In the genomic region with DNA sequence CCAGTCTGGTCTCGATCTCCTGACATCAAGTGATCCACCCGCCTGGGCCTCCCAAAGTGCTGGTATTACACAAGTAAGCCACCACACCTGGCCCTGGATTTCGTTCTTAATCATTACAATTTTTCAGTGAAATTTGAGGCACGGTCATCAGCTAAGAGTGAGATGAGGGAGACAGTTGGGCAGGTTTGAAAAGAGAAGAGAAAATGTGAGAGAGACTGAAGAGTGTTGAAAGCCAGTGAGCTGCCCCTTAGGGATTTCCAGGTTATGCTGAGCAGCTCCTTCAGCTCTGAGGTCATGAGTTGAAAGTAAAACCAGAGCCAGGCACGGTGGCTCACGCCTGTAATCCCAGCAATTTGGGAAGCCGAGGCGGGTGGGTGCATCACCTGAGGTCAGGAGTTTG, we compare ENCODE assay signal across 1 cellular context.
TF ChIP-seq lines count a peak whose summit lies in the region.

No MANE protein-coding gene starts in this region.

TF ChIP-seq in GM12878, 131 proteins besides CTCF, POLR2A, EP300 and RAD21 (continued from another document and continues in another):
- no peak for TF ChIP-seq POU2F2 (IDR thresholded peaks at IDR 0.05; ENCODE audit: borderline replicate concordance, low read depth, low read length)
- TF ChIP-seq ETV6 (conservative IDR thresholded peaks at IDR 0.05 in 1 of 2, IDR thresholded peaks at IDR 0.05 in 1 of 2; ENCODE audit: borderline replicate concordance in 1 of 2, low read depth in 1 of 2) = no peak; a peak in 1 of 4 replicates
- TF ChIP-seq ATF7 (IDR thresholded peaks at IDR 0.05; ENCODE audit: low read depth) = peak; percentile 52
- 0 out of 2 replicates have a peak, but pooled peaks have one; percentile 24 for TF ChIP-seq GATAD2B (conservative IDR thresholded peaks at IDR 0.05; ENCODE audit: low read depth)
- TF ChIP-seq BMI1 (IDR thresholded peaks at IDR 0.05; ENCODE audit: borderline replicate concordance) = no peak
- TF ChIP-seq MEF2B (IDR thresholded peaks at IDR 0.05; ENCODE audit: partially characterized antibody, poor library complexity, severe bottlenecking) = peak; percentile 71
- TF ChIP-seq, protein P1, sequence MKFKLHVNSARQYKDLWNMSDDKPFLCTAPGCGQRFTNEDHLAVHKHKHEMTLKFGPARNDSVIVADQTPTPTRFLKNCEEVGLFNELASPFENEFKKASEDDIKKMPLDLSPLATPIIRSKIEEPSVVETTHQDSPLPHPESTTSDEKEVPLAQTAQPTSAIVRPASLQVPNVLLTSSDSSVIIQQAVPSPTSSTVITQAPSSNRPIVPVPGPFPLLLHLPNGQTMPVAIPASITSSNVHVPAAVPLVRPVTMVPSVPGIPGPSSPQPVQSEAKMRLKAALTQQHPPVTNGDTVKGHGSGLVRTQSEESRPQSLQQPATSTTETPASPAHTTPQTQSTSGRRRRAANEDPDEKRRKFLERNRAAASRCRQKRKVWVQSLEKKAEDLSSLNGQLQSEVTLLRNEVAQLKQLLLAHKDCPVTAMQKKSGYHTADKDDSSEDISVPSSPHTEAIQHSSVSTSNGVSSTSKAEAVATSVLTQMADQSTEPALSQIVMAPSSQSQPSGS (IDR thresholded peaks at IDR 0.05; ENCODE audit: low read length) = peak; percentile 74; the same call in 1 of the 2 replicates
- TF ChIP-seq NFIC (IDR thresholded peaks at IDR 0.05; ENCODE audit: low read depth, low read length) = peak; percentile 73
- TF ChIP-seq ESRRA (IDR thresholded peaks at IDR 0.05; ENCODE audit: low read length) = no peak
- peak; percentile 61; the same call in 1 of the 2 replicates for TF ChIP-seq DPF2 (IDR thresholded peaks at IDR 0.05)
- 0 out of 2 replicates have a peak, but pooled peaks have one; percentile 12 for TF ChIP-seq GABPA (IDR thresholded peaks at IDR 0.05; ENCODE audit: low read depth)
- TF ChIP-seq TCF3 (IDR thresholded peaks at IDR 0.05; ENCODE audit: borderline replicate concordance, insufficient read depth, low read depth, low read length) = peak; percentile 91; the same call in 1 of the 2 replicates
- TF ChIP-seq EGR1 (IDR thresholded peaks at IDR 0.05; ENCODE audit: borderline replicate concordance in 1 of 2, low read depth in 2 of 2, low read length in 2 of 2) = no peak
- no peak for TF ChIP-seq MXI1 (IDR thresholded peaks at IDR 0.05; ENCODE audit: low read depth, low read length)
- TF ChIP-seq JUNB (IDR thresholded peaks at IDR 0.05) = peak; percentile 88
- TF ChIP-seq EED (IDR thresholded peaks at IDR 0.05; ENCODE audit: low read depth) = peak; percentile 95
- TF ChIP-seq IKZF2 (IDR thresholded peaks at IDR 0.05) = peak; percentile 85 to 89
- peak; percentile 63 for TF ChIP-seq FOXM1 (IDR thresholded peaks at IDR 0.05; ENCODE audit: low read depth, low read length)
- peak; percentile 23; the same call in 1 of the 2 replicates for TF ChIP-seq HDGF (IDR thresholded peaks at IDR 0.05)
- TF ChIP-seq NRF1 (conservative IDR thresholded peaks at IDR 0.05; ENCODE audit: low read depth, low read length) = no peak
- no peak for TF ChIP-seq SP1 (IDR thresholded peaks at IDR 0.05; ENCODE audit: low read depth, low read length)
- peak; percentile 48; the same call in 1 of the 2 replicates for TF ChIP-seq MTA2 (IDR thresholded peaks at IDR 0.05; ENCODE audit: low read depth)
- 0 out of 4 replicates have a peak, but pooled peaks of 1 of the 2 experiments have one; percentile 16 for TF ChIP-seq SRF (IDR thresholded peaks at IDR 0.05; ENCODE audit: low read depth in 2 of 2, low read length in 2 of 2)
- peak; percentile 53; the same call in 1 of the 2 replicates for TF ChIP-seq IRF4 (IDR thresholded peaks at IDR 0.05; ENCODE audit: low read depth, low read length)
- no peak for TF ChIP-seq CBX5 (IDR thresholded peaks at IDR 0.05; ENCODE audit: low read depth)
- TF ChIP-seq, protein P2, sequence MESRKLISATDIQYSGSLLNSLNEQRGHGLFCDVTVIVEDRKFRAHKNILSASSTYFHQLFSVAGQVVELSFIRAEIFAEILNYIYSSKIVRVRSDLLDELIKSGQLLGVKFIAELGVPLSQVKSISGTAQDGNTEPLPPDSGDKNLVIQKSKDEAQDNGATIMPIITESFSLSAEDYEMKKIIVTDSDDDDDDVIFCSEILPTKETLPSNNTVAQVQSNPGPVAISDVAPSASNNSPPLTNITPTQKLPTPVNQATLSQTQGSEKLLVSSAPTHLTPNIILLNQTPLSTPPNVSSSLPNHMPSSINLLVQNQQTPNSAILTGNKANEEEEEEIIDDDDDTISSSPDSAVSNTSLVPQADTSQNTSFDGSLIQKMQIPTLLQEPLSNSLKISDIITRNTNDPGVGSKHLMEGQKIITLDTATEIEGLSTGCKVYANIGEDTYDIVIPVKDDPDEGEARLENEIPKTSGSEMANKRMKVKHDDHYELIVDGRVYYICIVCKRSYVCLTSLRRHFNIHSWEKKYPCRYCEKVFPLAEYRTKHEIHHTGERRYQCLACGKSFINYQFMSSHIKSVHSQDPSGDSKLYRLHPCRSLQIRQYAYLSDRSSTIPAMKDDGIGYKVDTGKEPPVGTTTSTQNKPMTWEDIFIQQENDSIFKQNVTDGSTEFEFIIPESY (IDR thresholded peaks at IDR 0.05) = no peak
- TF ChIP-seq ZNF24 (IDR thresholded peaks at IDR 0.05) = no peak
- no peak for TF ChIP-seq SIX5 (IDR thresholded peaks at IDR 0.05; ENCODE audit: low read depth, low read length, severe bottlenecking)
- TF ChIP-seq, protein P3, sequence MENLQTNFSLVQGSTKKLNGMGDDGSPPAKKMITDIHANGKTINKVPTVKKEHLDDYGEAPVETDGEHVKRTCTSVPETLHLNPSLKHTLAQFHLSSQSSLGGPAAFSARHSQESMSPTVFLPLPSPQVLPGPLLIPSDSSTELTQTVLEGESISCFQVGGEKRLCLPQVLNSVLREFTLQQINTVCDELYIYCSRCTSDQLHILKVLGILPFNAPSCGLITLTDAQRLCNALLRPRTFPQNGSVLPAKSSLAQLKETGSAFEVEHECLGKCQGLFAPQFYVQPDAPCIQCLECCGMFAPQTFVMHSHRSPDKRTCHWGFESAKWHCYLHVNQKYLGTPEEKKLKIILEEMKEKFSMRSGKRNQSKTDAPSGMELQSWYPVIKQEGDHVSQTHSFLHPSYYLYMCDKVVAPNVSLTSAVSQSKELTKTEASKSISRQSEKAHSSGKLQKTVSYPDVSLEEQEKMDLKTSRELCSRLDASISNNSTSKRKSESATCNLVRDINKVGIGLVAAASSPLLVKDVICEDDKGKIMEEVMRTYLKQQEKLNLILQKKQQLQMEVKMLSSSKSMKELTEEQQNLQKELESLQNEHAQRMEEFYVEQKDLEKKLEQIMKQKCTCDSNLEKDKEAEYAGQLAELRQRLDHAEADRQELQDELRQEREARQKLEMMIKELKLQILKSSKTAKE (IDR thresholded peaks at IDR 0.05; ENCODE audit: low read depth, poor library complexity, severe bottlenecking) = peak; percentile 49
- TF ChIP-seq KLF5 (IDR thresholded peaks at IDR 0.05; ENCODE audit: partially characterized antibody) = no peak
- no peak; the same call in 1 of the 2 replicates for TF ChIP-seq MTA3 (IDR thresholded peaks at IDR 0.05; ENCODE audit: borderline replicate concordance, low read length)
- TF ChIP-seq, protein P4, sequence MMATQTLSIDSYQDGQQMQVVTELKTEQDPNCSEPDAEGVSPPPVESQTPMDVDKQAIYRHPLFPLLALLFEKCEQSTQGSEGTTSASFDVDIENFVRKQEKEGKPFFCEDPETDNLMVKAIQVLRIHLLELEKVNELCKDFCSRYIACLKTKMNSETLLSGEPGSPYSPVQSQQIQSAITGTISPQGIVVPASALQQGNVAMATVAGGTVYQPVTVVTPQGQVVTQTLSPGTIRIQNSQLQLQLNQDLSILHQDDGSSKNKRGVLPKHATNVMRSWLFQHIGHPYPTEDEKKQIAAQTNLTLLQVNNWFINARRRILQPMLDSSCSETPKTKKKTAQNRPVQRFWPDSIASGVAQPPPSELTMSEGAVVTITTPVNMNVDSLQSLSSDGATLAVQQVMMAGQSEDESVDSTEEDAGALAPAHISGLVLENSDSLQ (IDR thresholded peaks at IDR 0.05) = peak; percentile 26; the same call in 1 of the 2 replicates
- TF ChIP-seq ZNF274 (IDR thresholded peaks at IDR 0.05; ENCODE audit: insufficient read depth, insufficient read length) = no peak
- TF ChIP-seq NR2F1 (conservative IDR thresholded peaks at IDR 0.05) = peak; percentile 53; the same call in 1 of the 2 replicates
- TF ChIP-seq, protein P5, sequence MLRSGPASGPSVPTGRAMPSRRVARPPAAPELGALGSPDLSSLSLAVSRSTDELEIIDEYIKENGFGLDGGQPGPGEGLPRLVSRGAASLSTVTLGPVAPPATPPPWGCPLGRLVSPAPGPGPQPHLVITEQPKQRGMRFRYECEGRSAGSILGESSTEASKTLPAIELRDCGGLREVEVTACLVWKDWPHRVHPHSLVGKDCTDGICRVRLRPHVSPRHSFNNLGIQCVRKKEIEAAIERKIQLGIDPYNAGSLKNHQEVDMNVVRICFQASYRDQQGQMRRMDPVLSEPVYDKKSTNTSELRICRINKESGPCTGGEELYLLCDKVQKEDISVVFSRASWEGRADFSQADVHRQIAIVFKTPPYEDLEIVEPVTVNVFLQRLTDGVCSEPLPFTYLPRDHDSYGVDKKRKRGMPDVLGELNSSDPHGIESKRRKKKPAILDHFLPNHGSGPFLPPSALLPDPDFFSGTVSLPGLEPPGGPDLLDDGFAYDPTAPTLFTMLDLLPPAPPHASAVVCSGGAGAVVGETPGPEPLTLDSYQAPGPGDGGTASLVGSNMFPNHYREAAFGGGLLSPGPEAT (IDR thresholded peaks at IDR 0.05; ENCODE audit: low read depth) = peak; percentile 68
- TF ChIP-seq, protein P6, sequence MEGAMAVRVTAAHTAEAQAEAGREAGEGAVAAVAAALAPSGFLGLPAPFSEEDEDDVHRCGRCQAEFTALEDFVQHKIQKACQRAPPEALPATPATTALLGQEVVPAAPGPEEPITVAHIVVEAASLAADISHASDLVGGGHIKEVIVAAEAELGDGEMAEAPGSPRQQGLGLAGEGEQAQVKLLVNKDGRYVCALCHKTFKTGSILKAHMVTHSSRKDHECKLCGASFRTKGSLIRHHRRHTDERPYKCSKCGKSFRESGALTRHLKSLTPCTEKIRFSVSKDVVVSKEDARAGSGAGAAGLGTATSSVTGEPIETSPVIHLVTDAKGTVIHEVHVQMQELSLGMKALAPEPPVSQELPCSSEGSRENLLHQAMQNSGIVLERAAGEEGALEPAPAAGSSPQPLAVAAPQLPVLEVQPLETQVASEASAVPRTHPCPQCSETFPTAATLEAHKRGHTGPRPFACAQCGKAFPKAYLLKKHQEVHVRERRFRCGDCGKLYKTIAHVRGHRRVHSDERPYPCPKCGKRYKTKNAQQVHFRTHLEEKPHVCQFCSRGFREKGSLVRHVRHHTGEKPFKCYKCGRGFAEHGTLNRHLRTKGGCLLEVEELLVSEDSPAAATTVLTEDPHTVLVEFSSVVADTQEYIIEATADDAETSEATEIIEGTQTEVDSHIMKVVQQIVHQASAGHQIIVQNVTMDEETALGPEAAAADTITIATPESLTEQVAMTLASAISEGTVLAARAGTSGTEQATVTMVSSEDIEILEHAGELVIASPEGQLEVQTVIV (IDR thresholded peaks at IDR 0.05; ENCODE audit: borderline replicate concordance, partially characterized antibody) = no peak
- TF ChIP-seq, protein P7, sequence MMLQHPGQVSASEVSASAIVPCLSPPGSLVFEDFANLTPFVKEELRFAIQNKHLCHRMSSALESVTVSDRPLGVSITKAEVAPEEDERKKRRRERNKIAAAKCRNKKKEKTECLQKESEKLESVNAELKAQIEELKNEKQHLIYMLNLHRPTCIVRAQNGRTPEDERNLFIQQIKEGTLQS (IDR thresholded peaks at IDR 0.05; ENCODE audit: borderline replicate concordance, extremely low read depth, low read depth, low read length) = no peak
- TF ChIP-seq PAX5 (IDR thresholded peaks at IDR 0.05; ENCODE audit: borderline replicate concordance, low read depth, low read length) = no peak
- TF ChIP-seq IKZF1 (conservative IDR thresholded peaks at IDR 0.05) = peak; percentile 89
- no peak for TF ChIP-seq FOS (IDR thresholded peaks at IDR 0.05; ENCODE audit: borderline replicate concordance, extremely low read depth, insufficient read length)
- TF ChIP-seq, protein P8, sequence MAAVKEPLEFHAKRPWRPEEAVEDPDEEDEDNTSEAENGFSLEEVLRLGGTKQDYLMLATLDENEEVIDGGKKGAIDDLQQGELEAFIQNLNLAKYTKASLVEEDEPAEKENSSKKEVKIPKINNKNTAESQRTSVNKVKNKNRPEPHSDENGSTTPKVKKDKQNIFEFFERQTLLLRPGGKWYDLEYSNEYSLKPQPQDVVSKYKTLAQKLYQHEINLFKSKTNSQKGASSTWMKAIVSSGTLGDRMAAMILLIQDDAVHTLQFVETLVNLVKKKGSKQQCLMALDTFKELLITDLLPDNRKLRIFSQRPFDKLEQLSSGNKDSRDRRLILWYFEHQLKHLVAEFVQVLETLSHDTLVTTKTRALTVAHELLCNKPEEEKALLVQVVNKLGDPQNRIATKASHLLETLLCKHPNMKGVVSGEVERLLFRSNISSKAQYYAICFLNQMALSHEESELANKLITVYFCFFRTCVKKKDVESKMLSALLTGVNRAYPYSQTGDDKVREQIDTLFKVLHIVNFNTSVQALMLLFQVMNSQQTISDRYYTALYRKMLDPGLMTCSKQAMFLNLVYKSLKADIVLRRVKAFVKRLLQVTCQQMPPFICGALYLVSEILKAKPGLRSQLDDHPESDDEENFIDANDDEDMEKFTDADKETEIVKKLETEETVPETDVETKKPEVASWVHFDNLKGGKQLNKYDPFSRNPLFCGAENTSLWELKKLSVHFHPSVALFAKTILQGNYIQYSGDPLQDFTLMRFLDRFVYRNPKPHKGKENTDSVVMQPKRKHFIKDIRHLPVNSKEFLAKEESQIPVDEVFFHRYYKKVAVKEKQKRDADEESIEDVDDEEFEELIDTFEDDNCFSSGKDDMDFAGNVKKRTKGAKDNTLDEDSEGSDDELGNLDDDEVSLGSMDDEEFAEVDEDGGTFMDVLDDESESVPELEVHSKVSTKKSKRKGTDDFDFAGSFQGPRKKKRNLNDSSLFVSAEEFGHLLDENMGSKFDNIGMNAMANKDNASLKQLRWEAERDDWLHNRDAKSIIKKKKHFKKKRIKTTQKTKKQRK (IDR thresholded peaks at IDR 0.05; ENCODE audit: low read depth, low read length) = no peak
- TF ChIP-seq ZNF207 (IDR thresholded peaks at IDR 0.05; ENCODE audit: borderline replicate concordance) = no peak
- peak in 1 of 2 experiments; percentile 59; a peak in 2 of 4 replicates for TF ChIP-seq BHLHE40 (IDR thresholded peaks at IDR 0.05; ENCODE audit: borderline replicate concordance in 1 of 2, low read depth in 2 of 2, low read length in 1 of 2)
